In the genomic region with DNA sequence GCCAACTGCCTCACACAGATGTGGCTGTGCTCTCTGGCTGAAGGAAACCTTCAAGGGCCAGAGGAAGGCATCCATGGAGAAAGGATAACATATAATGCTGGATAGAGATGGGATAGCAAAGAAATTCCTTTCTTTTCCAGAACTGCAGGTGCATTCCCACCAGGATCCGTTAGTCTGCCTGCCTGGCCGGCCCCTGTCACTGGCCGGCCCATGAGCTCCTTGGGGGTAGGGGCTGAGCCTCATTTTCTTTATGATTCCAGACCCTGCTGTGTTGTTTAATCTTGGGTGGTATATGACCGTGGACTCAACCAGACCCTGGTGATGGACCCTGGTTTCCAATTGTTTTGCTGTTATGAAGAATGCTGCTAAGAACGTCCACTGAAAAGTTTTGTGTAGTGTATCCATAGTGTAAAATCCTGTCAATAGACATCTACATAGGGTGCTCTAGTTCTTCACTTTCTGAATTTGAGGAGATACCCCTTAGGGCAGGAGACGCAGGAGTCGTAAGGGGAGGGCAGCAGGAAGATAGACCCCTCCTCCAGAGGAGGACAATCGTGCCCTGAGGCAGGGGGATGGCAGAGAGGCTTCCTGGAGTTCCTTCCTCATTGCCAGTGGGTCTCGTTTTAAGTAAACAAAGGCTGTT, we compare ENCODE assay signal across 1 cellular context.
TF ChIP-seq lines count a peak whose summit lies in the region.

No MANE protein-coding gene starts in this region.

TF ChIP-seq in A549, 52 proteins besides CTCF, POLR2A, EP300 and RAD21 (continued from another document):
- TF ChIP-seq, protein P1, sequence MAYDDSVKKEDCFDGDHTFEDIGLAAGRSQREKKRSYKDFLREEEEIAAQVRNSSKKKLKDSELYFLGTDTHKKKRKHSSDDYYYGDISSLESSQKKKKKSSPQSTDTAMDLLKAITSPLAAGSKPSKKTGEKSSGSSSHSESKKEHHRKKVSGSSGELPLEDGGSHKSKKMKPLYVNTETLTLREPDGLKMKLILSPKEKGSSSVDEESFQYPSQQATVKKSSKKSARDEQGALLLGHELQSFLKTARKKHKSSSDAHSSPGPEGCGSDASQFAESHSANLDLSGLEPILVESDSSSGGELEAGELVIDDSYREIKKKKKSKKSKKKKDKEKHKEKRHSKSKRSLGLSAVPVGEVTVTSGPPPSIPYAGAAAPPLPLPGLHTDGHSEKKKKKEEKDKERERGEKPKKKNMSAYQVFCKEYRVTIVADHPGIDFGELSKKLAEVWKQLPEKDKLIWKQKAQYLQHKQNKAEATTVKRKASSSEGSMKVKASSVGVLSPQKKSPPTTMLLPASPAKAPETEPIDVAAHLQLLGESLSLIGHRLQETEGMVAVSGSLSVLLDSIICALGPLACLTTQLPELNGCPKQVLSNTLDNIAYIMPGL (CRISPR knock-in tag; IDR thresholded peaks at IDR 0.05; ENCODE audit: borderline replicate concordance) = no peak
- TF ChIP-seq EHMT2 (IDR thresholded peaks at IDR 0.05; ENCODE audit: low read depth) (no peak), RFX5 (IDR thresholded peaks at IDR 0.05) (no peak)
